ENCODE assay signal across 8 cellular contexts in genomic region chr19:20776083-20777076, GRCh38. TPM values are rescaled to one million over a fixed set of nuclear protein-coding genes. Genes with fewer than 3 reads are reported as not detected.
DNase-seq lines count a peak whose midpoint lies in the region; ATAC-seq and TF ChIP-seq lines count a peak whose summit lies in the region.

Gene ZNF66 (plus strand): TSS chr19:20776304. CDS start chr19:20776448, 144 bp downstream.

- peak within 1 kb of the TSS; percentile 89 to 97 (median 94) for H3K27ac Mint-ChIP-seq in CD4-positive, CD25-positive, alpha-beta regulatory T cell

- TF ChIP-seq CTCF in epithelial cell of esophagus (IDR thresholded peaks at IDR 0.05; ENCODE audit: insufficient read depth, low read depth, low read length, missing control alignments), result no peak

- peaks cover 0 to 14% (median 8%) of the 10 kb centered on the region in 7 donors for H3K9me3 Mint-ChIP-seq in CD4-positive, CD25-positive, alpha-beta regulatory T cell

- H3K4me3 Mint-ChIP-seq in CD4-positive, CD25-positive, alpha-beta regulatory T cell, result peak within 1 kb of the TSS; percentile 95 to 99 (median 98)

- H3K4me1 ChIP-seq in CD4-positive, CD25-positive, alpha-beta regulatory T cell (ENCODE audit: control insufficient read depth, insufficient read depth, low read length, poor library complexity, severe bottlenecking), result peaks cover 12% of the 10 kb centered on the region
- H3K4me1 ChIP-seq in NT2/D1 (ENCODE audit: insufficient read depth, insufficient read length), result no peaks in the 10 kb centered on the region
- no peaks in the 10 kb centered on the region for H3K4me1 ChIP-seq in mononuclear cell (ENCODE audit: insufficient read depth, low read length)

- H3K9me3 ChIP-seq in CD4-positive, CD25-positive, alpha-beta regulatory T cell (ENCODE audit: control insufficient read depth in 2 of 2, low read length in 2 of 2), result peaks cover 11 to 13% of the 10 kb centered on the region in 2 experiments
- H3K9me3 ChIP-seq in NT2/D1 (ENCODE audit: insufficient read depth, low read length) (no peaks in the 10 kb centered on the region), mononuclear cell (ENCODE audit: low read depth, low read length) (no peaks in the 10 kb centered on the region)

- H3K36me3 Mint-ChIP-seq in CD4-positive, CD25-positive, alpha-beta regulatory T cell, result peaks cover 15% of the 10 kb centered on the region

- no peaks in the 10 kb centered on the region for H3K27me3 ChIP-seq in CD4-positive, CD25-positive, alpha-beta regulatory T cell (ENCODE audit: control insufficient read depth, insufficient read depth, low read length)
- H3K27me3 ChIP-seq in NT2/D1 (ENCODE audit: insufficient read depth, insufficient read length), result no peaks in the 10 kb centered on the region
- H3K27me3 ChIP-seq in mononuclear cell (ENCODE audit: insufficient read depth, low read length), result no peaks in the 10 kb centered on the region

- peak within 1 kb of the TSS; percentile 74 for H3K27ac ChIP-seq in CD4-positive, CD25-positive, alpha-beta regulatory T cell (ENCODE audit: insufficient read depth, low read length, poor library complexity, severe bottlenecking)

- H3K9ac ChIP-seq in NT2/D1 (ENCODE audit: insufficient read length, low read depth), result peak within 1 kb of the TSS; percentile 97

- ATAC-seq in CD4-positive, CD25-positive, alpha-beta regulatory T cell (ENCODE audit: low read depth in 2 of 2), result peak; percentile 98 to 99
- ATAC-seq in GM19372 (IDR thresholded peaks at IDR 0.05; ENCODE audit: low read depth, unreplicated experiment), result peak; percentile 94
- peak; percentile 94 for ATAC-seq in HG03565 (IDR thresholded peaks at IDR 0.05; ENCODE audit: unreplicated experiment)

- peak; percentile 84 to 97 (median 93) for DNase-seq in CD4-positive, CD25-positive, alpha-beta regulatory T cell
- DNase-seq in NT2/D1 (ENCODE audit: low read depth, low spot score) (peak; percentile 95), epithelial cell of esophagus (ENCODE audit: low read depth) (peak; percentile 97)
- peak; percentile 91 for DNase-seq in activated CD8-positive, alpha-beta memory T cell treated with anti-CD3 and anti-CD28 coated beads, Interleukin-2, amount 50 U/mL, for 48 hours
- DNase-seq in stimulated activated CD8-positive, alpha-beta memory T cell treated with anti-CD3 and anti-CD28 coated beads, Interleukin-2, amount 100 ng/mL, for 48 hours (ENCODE audit: low read depth in 2 of 2), result peak; percentile 80 to 89

- H3K4me1 Mint-ChIP-seq in CD4-positive, CD25-positive, alpha-beta regulatory T cell, result peaks cover 0 to 43% (median 13%) of the 10 kb centered on the region in 4 donors

- peaks cover 9% of the 10 kb centered on the region for H3K36me3 ChIP-seq in CD4-positive, CD25-positive, alpha-beta regulatory T cell (ENCODE audit: control insufficient read depth, insufficient read depth, low read length)
- peaks cover 21% of the 10 kb centered on the region for H3K36me3 ChIP-seq in NT2/D1 (ENCODE audit: insufficient read depth, insufficient read length, low read length)

- no peaks in the 10 kb centered on the region for H3K27me3 Mint-ChIP-seq in CD4-positive, CD25-positive, alpha-beta regulatory T cell

- H3K4me3 ChIP-seq in CD4-positive, CD25-positive, alpha-beta regulatory T cell (ENCODE audit: low read depth, low read length), result peak within 1 kb of the TSS; percentile 82
- H3K4me3 ChIP-seq in NT2/D1 (ENCODE audit: insufficient read length, low read depth), result peak within 1 kb of the TSS; percentile 95
- peak within 1 kb of the TSS; percentile 85 for H3K4me3 ChIP-seq in epithelial cell of esophagus (ENCODE audit: low read length)
- H3K4me3 ChIP-seq in mononuclear cell (ENCODE audit: low read length), result peak within 1 kb of the TSS; percentile 82

RNA-seq across cellular contexts. Expression of gene ZNF66, which starts in this region (rescaled TPM):
- 7.4 TPM for total RNA-seq in CD4-positive, CD25-positive, alpha-beta regulatory T cell
- polyA plus RNA-seq in CD4-positive, CD25-positive, alpha-beta regulatory T cell, result 1 to 10 TPM; 1.5 to 4.6 (median 2.4) TPM
- 5.6 TPM for total RNA-seq in mononuclear cell

Comparison
In these comparisons a context has a peak if more than half of its experiments do, and no peak if none do; other contexts are left out.
1. Peak in every context shown above with its lines: DNase-seq, ATAC-seq, H3K4me3 ChIP-seq and H3K27ac ChIP-seq.